ENCODE assay signal across 6 cellular contexts in genomic region chr19:1606138-1606651, GRCh38. TPM values are rescaled to one million over a fixed set of nuclear protein-coding genes. Genes with fewer than 3 reads are reported as not detected.
DNase-seq lines count a peak whose midpoint lies in the region; ATAC-seq and TF ChIP-seq lines count a peak whose summit lies in the region.

No MANE protein-coding gene starts in this region.

- peak overlapping the region; percentile 6 for H3K4me3 ChIP-seq in lung

- H3K9me3 ChIP-seq in CD4-positive, alpha-beta T cell (ENCODE audit: control insufficient read depth, low read length): no peaks in the 10 kb centered on the region
- no peaks in the 10 kb centered on the region for H3K9me3 ChIP-seq in lung (ENCODE audit: control insufficient read depth in 2 of 2, insufficient read depth in 1 of 2, low read length in 1 of 2)

- CTCF ChIA-PET in CD4-positive, alpha-beta T cell (lab: Charles Lee): interaction anchor here (0.7 to 2.5 kb wide), 9 partner anchors 10 to 220 kb away, joined by 3 to 31 read pairs (median 5); partner anchors contain the start of genes MBD3 and TCF3
- CTCF ChIA-PET in activated CD8-positive, alpha-beta T cell treated with anti-CD3 and anti-CD28 coated beads for 36 hours (lab: Charles Lee): interaction anchor here (1.2 to 3.5 kb wide), 4 partner anchors 13 to 66 kb away, joined by 3 to 24 read pairs (median 4); no protein-coding TSS in a partner anchor

- H3K27me3 ChIP-seq in CD4-positive, alpha-beta T cell (ENCODE audit: control insufficient read depth, insufficient read depth, low read length): no peaks in the 10 kb centered on the region
- no peaks in the 10 kb centered on the region for H3K27me3 ChIP-seq in lung (ENCODE audit: control insufficient read depth, insufficient read depth)

- POLR2A ChIA-PET in CD4-positive, alpha-beta T cell (lab: Charles Lee): interaction anchor here (0.7 to 4.8 kb wide), 10 partner anchors 13 to 337 kb away, joined by 3 to 78 read pairs (median 4); partner anchors contain the start of genes FAM174C, MBD3 and TCF3
- POLR2A ChIA-PET in activated CD8-positive, alpha-beta T cell treated with anti-CD3 and anti-CD28 coated beads for 36 hours (lab: Charles Lee): interaction anchor here (1.3 to 5.2 kb wide), 4 partner anchors 11 to 47 kb away, joined by 7 to 26 read pairs (median 12); no protein-coding TSS in a partner anchor

- no peak for ATAC-seq in CD4-positive, alpha-beta T cell (ENCODE audit: poor library complexity)
- peak; percentile 1 for ATAC-seq in activated CD8-positive, alpha-beta T cell treated with anti-CD3 and anti-CD28 coated beads for 36 hours
- ATAC-seq in lung (ENCODE audit: insufficient read depth, low FRiP score): no peak

- TF ChIP-seq CTCF in CD4-positive, alpha-beta T cell (IDR thresholded peaks at IDR 0.05): no peak
- no peak for TF ChIP-seq CTCF in activated CD8-positive, alpha-beta T cell treated with anti-CD3 and anti-CD28 coated beads for 36 hours (IDR thresholded peaks at IDR 0.05)
- no peak for TF ChIP-seq CTCF in lung (IDR thresholded peaks at IDR 0.05; ENCODE audit: control extremely low read depth, extremely low read depth)

- DNase-seq in CD4-positive, alpha-beta T cell: no peak
- no peak for DNase-seq in activated CD8-positive, alpha-beta T cell treated with anti-CD3 and anti-CD28 coated beads for 36 hours
- DNase-seq in lung (ENCODE audit: low spot score): no peak
- no peak for DNase-seq in NCI-H146 treated with DMSO at 0.1 percent for 48 hours (lab: John Stamatoyannopoulos, UW; ENCODE audit: unreplicated experiment)
- DNase-seq in islet precursor cell: no peak
- DNase-seq in NOMO-1 (lab: John Stamatoyannopoulos, UW; ENCODE audit: unreplicated experiment in 2 of 2): no peak

- 14 to 21% methylated on average over 14 to 16 of the region's 16 CpGs for WGBS in lung, 2 donors

- peaks cover 0 to 21% of the 10 kb centered on the region in 2 donors for H3K4me1 ChIP-seq in lung (ENCODE audit: control insufficient read depth in 2 of 2, insufficient read depth in 2 of 2, low read length in 2 of 2)

- peaks cover 39% of the 10 kb centered on the region for H3K4me1 Mint-ChIP-seq in CD4-positive, alpha-beta T cell (ENCODE audit: low read depth)
- H3K4me1 Mint-ChIP-seq in activated CD8-positive, alpha-beta T cell treated with anti-CD3 and anti-CD28 coated beads for 36 hours (ENCODE audit: low read depth): peaks cover 44% of the 10 kb centered on the region

- no peaks in the 10 kb centered on the region for H3K9me3 Mint-ChIP-seq in CD4-positive, alpha-beta T cell
- H3K9me3 Mint-ChIP-seq in activated CD8-positive, alpha-beta T cell treated with anti-CD3 and anti-CD28 coated beads for 36 hours: no peaks in the 10 kb centered on the region

- H3K27ac Mint-ChIP-seq in CD4-positive, alpha-beta T cell: peak overlapping the region; percentile 97
- H3K27ac Mint-ChIP-seq in activated CD8-positive, alpha-beta T cell treated with anti-CD3 and anti-CD28 coated beads for 36 hours: peak overlapping the region; percentile 97

- intact Hi-C loops in CD4-positive, alpha-beta T cell (cut with DNase I, micrococcal nuclease): loop anchor here (1.0 to 5.0 kb wide), 6 partner anchors 45 to 206 kb away; partner anchors contain the start of genes ATP8B3 (in 1 of the 2) and TCF3 (in 1 of the 2)
- intact Hi-C loops in activated CD8-positive, alpha-beta T cell treated with anti-CD3 and anti-CD28 coated beads for 36 hours (cut with micrococcal nuclease): loop anchor here (5.0 kb wide), 2 partner anchors 46 to 161 kb away; partner anchors contain the start of gene TCF3

- H3K27me3 Mint-ChIP-seq in CD4-positive, alpha-beta T cell: no peaks in the 10 kb centered on the region
- H3K27me3 Mint-ChIP-seq in activated CD8-positive, alpha-beta T cell treated with anti-CD3 and anti-CD28 coated beads for 36 hours: no peaks in the 10 kb centered on the region

- H3K4me3 Mint-ChIP-seq in CD4-positive, alpha-beta T cell: peak overlapping the region; percentile 91
- H3K4me3 Mint-ChIP-seq in activated CD8-positive, alpha-beta T cell treated with anti-CD3 and anti-CD28 coated beads for 36 hours: peak overlapping the region; percentile 85

- peaks cover under 1 to 15% of the 10 kb centered on the region in 2 donors for H3K36me3 ChIP-seq in lung (ENCODE audit: control insufficient read depth in 2 of 2, insufficient read depth in 2 of 2, low read length in 2 of 2)

- H3K36me3 Mint-ChIP-seq in CD4-positive, alpha-beta T cell (ENCODE audit: low read depth): peaks cover 35% of the 10 kb centered on the region
- H3K36me3 Mint-ChIP-seq in activated CD8-positive, alpha-beta T cell treated with anti-CD3 and anti-CD28 coated beads for 36 hours (ENCODE audit: low read depth): peaks cover 34% of the 10 kb centered on the region

- H3K27ac ChIP-seq in CD4-positive, alpha-beta T cell (ENCODE audit: low read depth, low read length): peak overlapping the region; percentile 77
- H3K27ac ChIP-seq in lung (ENCODE audit: low read depth in 1 of 2, low read length in 1 of 2): peak overlapping the region; percentile 78 to 83

RNA-seq across cellular contexts. Expression of gene UQCR11, which starts 0.9 kb away (rescaled TPM):
- 10 to 100 TPM; 88.9 to 93.8 TPM for total RNA-seq in CD4-positive, alpha-beta T cell
- total RNA-seq in activated CD8-positive, alpha-beta T cell treated with anti-CD3 and anti-CD28 coated beads for 36 hours: 100 to 1,000 TPM; 231 TPM
- 100 to 1,000 TPM in 1 of 2 donors, 10 to 100 TPM in 1; 35.4 to 225 TPM for total RNA-seq in lung
- polyA plus RNA-seq in lung: 100 to 1,000 TPM; 122 to 131 TPM

RNA-seq across cellular contexts. Expression of gene MBD3, which starts 13.5 kb away (rescaled TPM):
- total RNA-seq in CD4-positive, alpha-beta T cell: 10 to 100 TPM; 34.3 to 35.2 TPM
- 10 to 100 TPM; 87.8 to 92.5 TPM for total RNA-seq in activated CD8-positive, alpha-beta T cell treated with anti-CD3 and anti-CD28 coated beads for 36 hours
- 100 to 1,000 TPM in 1 of 2 donors, 10 to 100 TPM in 1; 48.1 to 102 TPM for total RNA-seq in lung
- 100 to 1,000 TPM in 1 of 2 donors, 10 to 100 TPM in 1; 74.8 to 129 TPM for polyA plus RNA-seq in lung

RNA-seq across cellular contexts. Expression of gene MEX3D, which starts 38.1 kb away (rescaled TPM):
- total RNA-seq in CD4-positive, alpha-beta T cell: 1 to 10 TPM; 1.6 to 2.3 TPM
- 1 to 10 TPM; 5.0 to 5.5 TPM for total RNA-seq in activated CD8-positive, alpha-beta T cell treated with anti-CD3 and anti-CD28 coated beads for 36 hours
- total RNA-seq in lung: 10 to 100 TPM; 31.0 to 33.9 TPM
- polyA plus RNA-seq in lung: 1 to 10 TPM; 4.8 to 8.6 TPM

RNA-seq across cellular contexts. Expression of gene TCF3, which starts 46.2 kb away (rescaled TPM):
- 10 to 100 TPM; 51.2 to 52.2 TPM for total RNA-seq in CD4-positive, alpha-beta T cell
- total RNA-seq in activated CD8-positive, alpha-beta T cell treated with anti-CD3 and anti-CD28 coated beads for 36 hours: 100 to 1,000 TPM; 124 to 126 TPM
- total RNA-seq in lung: 10 to 100 TPM; 50.2 to 58.1 TPM
- 10 to 100 TPM; 36.9 to 40.1 TPM for polyA plus RNA-seq in lung

Comparison
In these comparisons a context has a peak if more than half of its experiments do, and no peak if none do; other contexts are left out.
1. RNA of gene MEX3D, which starts 38.1 kb away (total RNA-seq): 31.0 to 33.9 TPM in lung; 5.0 to 5.5 TPM in activated CD8-positive, alpha-beta T cell treated with anti-CD3 and anti-CD28 coated beads for 36 hours and 1.6 to 2.3 TPM in CD4-positive, alpha-beta T cell; every median in the first group is over 4 times any median in the second.